ENCODE assay signal across 15 cellular contexts in genomic region chr10:119706521-119707278, GRCh38.
A peak's percentile ranks its signal among the peaks of the same experiment; 100 is the strongest.
DNase-seq lines count a peak whose midpoint lies in the region; ATAC-seq lines count a peak whose summit lies in the region.
"Had no signal": no experiment of that assay in that cellular context is flagged by ENCODE, and none has a peak within 500 bp of the region (broad histone marks: within the 10 kb centered on the region; RNA-seq: fewer than 3 reads in every experiment).

No MANE protein-coding gene starts in this region.

- DNase-seq in activated naive CD4-positive, alpha-beta T cell treated with Interleukin-2 at 50 U/mL for 16 hours, result no peak
- DNase-seq in NCI-H524 (lab: John Stamatoyannopoulos, UW) (peak; percentile 87 to 95), NCI-H226 (no peak), NCI-H526 (lab: John Stamatoyannopoulos, UW) (no peak)
- DNase-seq in stimulated activated naive B cell treated with anti-CD40 and anti-IgM and Interleukin-4, amounts not matched to agents 10 μg/mL and 1 μg/mL and 100 μg/mL, for 72 hours, result no peak
- DNase-seq: activated T-cell treated with anti-CD3 and anti-CD28 coated beads, Interleukin-2, amount 50 U/mL, for 4 hours; AML-193; DND-41; immature natural killer cell; NCI-H1436; NCI-H526 treated with DMSO at 0.1 percent for 48 hours had no signal

- H3K27ac Mint-ChIP-seq in activated naive CD4-positive, alpha-beta T cell treated with anti-CD3 and anti-CD28 coated beads, Interleukin-2, amount 50 U/mL, for 24 hours, result peak overlapping the region; percentile 99
- H3K27ac Mint-ChIP-seq in activated naive CD8-positive, alpha-beta T cell, result peak overlapping the region; percentile 99
- peak overlapping the region; percentile 100 for H3K27ac Mint-ChIP-seq in stimulated activated naive B cell treated with anti-CD40 and anti-IgM and Interleukin-4, amounts not matched to agents 10 μg/mL and 1 μg/mL and 100 μg/mL, for 72 hours
- H3K27ac Mint-ChIP-seq: immature natural killer cell, neural progenitor cell had no signal

- peaks cover 39% of the 10 kb centered on the region for H3K36me3 Mint-ChIP-seq in activated naive CD4-positive, alpha-beta T cell treated with anti-CD3 and anti-CD28 coated beads, Interleukin-2, amount 50 U/mL, for 24 hours
- H3K36me3 Mint-ChIP-seq in activated naive CD8-positive, alpha-beta T cell, result peaks cover 25% of the 10 kb centered on the region
- peaks cover 44 to 70% of the 10 kb centered on the region in 2 donors for H3K36me3 Mint-ChIP-seq in stimulated activated naive B cell treated with anti-CD40 and anti-IgM and Interleukin-4, amounts not matched to agents 10 μg/mL and 1 μg/mL and 100 μg/mL, for 72 hours
- H3K36me3 Mint-ChIP-seq: neural progenitor cell had no signal

- H3K27me3 Mint-ChIP-seq in activated naive CD4-positive, alpha-beta T cell treated with anti-CD3 and anti-CD28 coated beads, Interleukin-2, amount 50 U/mL, for 24 hours, result no peaks in the 10 kb centered on the region
- no peaks in the 10 kb centered on the region for H3K27me3 Mint-ChIP-seq in activated naive CD8-positive, alpha-beta T cell
- no peaks in the 10 kb centered on the region for H3K27me3 Mint-ChIP-seq in stimulated activated naive B cell treated with anti-CD40 and anti-IgM and Interleukin-4, amounts not matched to agents 10 μg/mL and 1 μg/mL and 100 μg/mL, for 72 hours

- no peak for ATAC-seq in stimulated activated naive B cell treated with anti-CD40 and anti-IgM and Interleukin-4, amounts not matched to agents 10 μg/mL and 1 μg/mL and 100 μg/mL, for 72 hours (replicated peaks)
- ATAC-seq in GM19395 (IDR thresholded peaks at IDR 0.05; ENCODE audit: unreplicated experiment), result no peak

- H3K9me3 Mint-ChIP-seq in activated naive CD4-positive, alpha-beta T cell treated with anti-CD3 and anti-CD28 coated beads, Interleukin-2, amount 50 U/mL, for 24 hours, result peaks cover 17% of the 10 kb centered on the region
- H3K9me3 Mint-ChIP-seq in activated naive CD8-positive, alpha-beta T cell (ENCODE audit: low read depth), result peaks cover 18% of the 10 kb centered on the region
- H3K9me3 Mint-ChIP-seq in stimulated activated naive B cell treated with anti-CD40 and anti-IgM and Interleukin-4, amounts not matched to agents 10 μg/mL and 1 μg/mL and 100 μg/mL, for 72 hours, result peaks cover 32% of the 10 kb centered on the region in 2 donors
- H3K9me3 Mint-ChIP-seq: immature natural killer cell had no signal

- peak overlapping the region; percentile 21 for H3K4me3 Mint-ChIP-seq in activated naive CD4-positive, alpha-beta T cell treated with anti-CD3 and anti-CD28 coated beads, Interleukin-2, amount 50 U/mL, for 24 hours
- H3K4me3 Mint-ChIP-seq in activated naive CD8-positive, alpha-beta T cell, result peak overlapping the region; percentile 41
- H3K4me3 Mint-ChIP-seq in stimulated activated naive B cell treated with anti-CD40 and anti-IgM and Interleukin-4, amounts not matched to agents 10 μg/mL and 1 μg/mL and 100 μg/mL, for 72 hours, result peak overlapping the region; percentile 46 to 47
- H3K4me3 Mint-ChIP-seq: immature natural killer cell, neural progenitor cell had no signal

- H3K4me1 Mint-ChIP-seq in activated naive CD4-positive, alpha-beta T cell treated with anti-CD3 and anti-CD28 coated beads, Interleukin-2, amount 50 U/mL, for 24 hours, result peaks cover 79% of the 10 kb centered on the region
- peaks cover 68% of the 10 kb centered on the region for H3K4me1 Mint-ChIP-seq in activated naive CD8-positive, alpha-beta T cell (ENCODE audit: low read depth)
- peaks cover 59 to 82% of the 10 kb centered on the region in 2 donors for H3K4me1 Mint-ChIP-seq in stimulated activated naive B cell treated with anti-CD40 and anti-IgM and Interleukin-4, amounts not matched to agents 10 μg/mL and 1 μg/mL and 100 μg/mL, for 72 hours
- H3K4me1 Mint-ChIP-seq: immature natural killer cell, neural progenitor cell had no signal

Comparison
In these comparisons a context has a peak if more than half of its experiments do, and no peak if none do; other contexts are left out.
1. DNase-seq: peak in NCI-H524 (2 of 2); none in activated naive CD4-positive, alpha-beta T cell treated with Interleukin-2 at 50 U/mL for 16 hours (single experiment), stimulated activated naive B cell treated with anti-CD40 and anti-IgM and Interleukin-4, amounts not matched to agents 10 μg/mL and 1 μg/mL and 100 μg/mL, for 72 hours (single experiment), NCI-H226 (single experiment) and NCI-H526 (0 of 2).
2. Peak in every context shown above with its lines, with median percentiles within 50 percentile points of each other: H3K27ac Mint-ChIP-seq and H3K4me3 Mint-ChIP-seq.